17 cellular contexts compared by ENCODE assay signal in genomic region chr15:46681901-46682300, GRCh38.
DNase-seq lines count a peak whose midpoint lies in the region; ATAC-seq and TF ChIP-seq lines count a peak whose summit lies in the region.
"Had no signal": no experiment of that assay in that cellular context is flagged by ENCODE, and none has a peak within 500 bp of the region (broad histone marks: within the 10 kb centered on the region; RNA-seq: fewer than 3 reads in every experiment).

No MANE protein-coding gene starts in this region.

- DNase-seq in SK-N-SH (no peak), colonic mucosa (peak; percentile 35), mesothelial cell of epicardium (ENCODE audit: low spot score in 2 of 2, unreplicated experiment in 2 of 2) (no peak), transverse colon (no peak), HFFc6 (no peak), AML-193 (lab: John Stamatoyannopoulos, UW) (no peak)
- no peak for DNase-seq in activated CD4-positive, alpha-beta T cell treated with anti-CD3 and anti-CD28 coated beads for 1 hour
- DNase-seq: 8988T; Calu3; CD4-positive, alpha-beta T cell; DMS153; DMS79 treated with DMSO at 0.1 percent for 48 hours; GDM1 had no signal

- H3K36me3 Mint-ChIP-seq in mesothelial cell of epicardium (no peaks in the 10 kb centered on the region), HFFc6 (ENCODE audit: low read depth) (no peaks in the 10 kb centered on the region)

- H3K9ac ChIP-seq in SK-N-SH (no peak overlapping the region), colonic mucosa (ENCODE audit: low read depth in 2 of 2, low read length in 2 of 2) (no peak overlapping the region)
- H3K9ac ChIP-seq: BLaER1 treated with 17β-estradiol and CSF1 and Interleukin-3, amounts not matched to agents 10 nM and 100 nM had no signal

- no peak for TF ChIP-seq POLR2A in transverse colon (IDR thresholded peaks at IDR 0.05)

- WGBS in SK-N-SH (ENCODE audit: low lambda C conversion rate), result 41% methylated on average over 1 of the region's 1 CpG
- WGBS in transverse colon (ENCODE audit: low coverage in 1 of 2), 2 donors, result 25 to 36% methylated on average over 1 of the region's 1 CpG

- H3K27ac Mint-ChIP-seq in mesothelial cell of epicardium (peak overlapping the region; percentile 19), HFFc6 (no peak overlapping the region)
- H3K27ac Mint-ChIP-seq: CD4-positive, alpha-beta T cell had no signal

- TF ChIP-seq RAD21 in SK-N-SH (IDR thresholded peaks at IDR 0.05; ENCODE audit: low read length), result no peak

- H4K20me1 ChIP-seq in SK-N-SH (ENCODE audit: insufficient read depth), result no peaks in the 10 kb centered on the region
- H4K20me1 ChIP-seq: BLaER1 treated with 17β-estradiol and CSF1 and Interleukin-3, amounts not matched to agents 10 nM and 100 nM had no signal

- H3K36me3 ChIP-seq in SK-N-SH (replicated peaks in 1 of 2; ENCODE audit: control insufficient read depth in 1 of 2, insufficient read depth in 2 of 2, low read length in 1 of 2) (no peaks in the 10 kb centered on the region), colonic mucosa (no peaks in the 10 kb centered on the region), transverse colon (no peaks in the 10 kb centered on the region)
- H3K36me3 ChIP-seq: BLaER1 treated with 17β-estradiol and CSF1 and Interleukin-3, amounts not matched to agents 10 nM and 100 nM had no signal

- no peaks in the 10 kb centered on the region for H3K27me3 Mint-ChIP-seq in mesothelial cell of epicardium (ENCODE audit: low read depth)
- H3K27me3 Mint-ChIP-seq in HFFc6 (ENCODE audit: insufficient read depth), result no peaks in the 10 kb centered on the region
- H3K27me3 Mint-ChIP-seq: CD4-positive, alpha-beta T cell had no signal

- H2AFZ ChIP-seq in SK-N-SH (ENCODE audit: low read depth), result no peak overlapping the region

- CTCF ChIA-PET in SK-N-SH (lab: Yijun Ruan, JAX), result no interaction called here

- H3K27ac ChIP-seq in SK-N-SH (ENCODE audit: low read depth in 2 of 2, low read length in 1 of 2) (no peak overlapping the region), colonic mucosa (peak overlapping the region; percentile 21), transverse colon (peak overlapping the region; percentile 39 to 69 (median 62))
- H3K27ac ChIP-seq: BLaER1 treated with 17β-estradiol and CSF1 and Interleukin-3, amounts not matched to agents 10 nM and 100 nM; HL-60 had no signal

- no peak for ATAC-seq in SK-N-SH treated with all-trans-retinoic acid at 6 μM for 48 hours
- ATAC-seq: HCT116 had no signal

- H3K9me2 ChIP-seq in SK-N-SH, result no peaks in the 10 kb centered on the region

- H3K9me3 Mint-ChIP-seq in mesothelial cell of epicardium, result no peaks in the 10 kb centered on the region
- H3K9me3 Mint-ChIP-seq in HFFc6, result peaks cover 46% of the 10 kb centered on the region

- H3K4me2 ChIP-seq in SK-N-SH, result no peak overlapping the region
- H3K4me2 ChIP-seq: BLaER1 treated with 17β-estradiol and CSF1 and Interleukin-3, amounts not matched to agents 10 nM and 100 nM had no signal

- H3K4me1 Mint-ChIP-seq in mesothelial cell of epicardium, result peaks cover 24% of the 10 kb centered on the region
- H3K4me1 Mint-ChIP-seq in HFFc6 (ENCODE audit: low read depth), result no peaks in the 10 kb centered on the region

- no peak overlapping the region for H3K4me3 Mint-ChIP-seq in mesothelial cell of epicardium
- H3K4me3 Mint-ChIP-seq in HFFc6, result no peak overlapping the region
- H3K4me3 Mint-ChIP-seq: CD4-positive, alpha-beta T cell had no signal

- H3K4me1 ChIP-seq in SK-N-SH (ENCODE audit: control insufficient read depth in 1 of 2, insufficient read depth in 2 of 2, low read depth in 1 of 2, low read length in 1 of 2), result no peaks in the 10 kb centered on the region
- peaks cover 4% of the 10 kb centered on the region for H3K4me1 ChIP-seq in colonic mucosa
- peaks cover 6 to 39% (median 11%) of the 10 kb centered on the region in 4 donors for H3K4me1 ChIP-seq in transverse colon
- H3K4me1 ChIP-seq: BLaER1 treated with 17β-estradiol and CSF1 and Interleukin-3, amounts not matched to agents 10 nM and 100 nM had no signal

- H3K79me2 ChIP-seq in SK-N-SH (ENCODE audit: insufficient read depth), result no peaks in the 10 kb centered on the region

- H3K4me3 ChIP-seq in SK-N-SH (ENCODE audit: low read depth in 2 of 2, low read length in 1 of 2) (no peak overlapping the region), colonic mucosa (no peak overlapping the region), transverse colon (no peak overlapping the region)
- H3K4me3 ChIP-seq: BLaER1 treated with 17β-estradiol and CSF1 and Interleukin-3, amounts not matched to agents 10 nM and 100 nM had no signal

- in situ Hi-C loops in transverse colon (cut with MboI; ENCODE audit: low pct_ligation_motif_present in 1 of 4, low pct_unique_long_range_greater_than_20kb in 1 of 4, low sequenced_read_pairs in 3 of 4), result no loop called here

- H3K27me3 ChIP-seq in SK-N-SH (ENCODE audit: insufficient read depth) (no peaks in the 10 kb centered on the region), colonic mucosa (no peaks in the 10 kb centered on the region), transverse colon (no peaks in the 10 kb centered on the region)
- H3K27me3 ChIP-seq: BLaER1 treated with 17β-estradiol and CSF1 and Interleukin-3, amounts not matched to agents 10 nM and 100 nM had no signal

- H3K9me3 ChIP-seq in SK-N-SH (no peaks in the 10 kb centered on the region), colonic mucosa (no peaks in the 10 kb centered on the region), transverse colon (no peaks in the 10 kb centered on the region)
- H3K9me3 ChIP-seq: BLaER1 treated with 17β-estradiol and CSF1 and Interleukin-3, amounts not matched to agents 10 nM and 100 nM had no signal

- no peaks in the 10 kb centered on the region for H3F3A ChIP-seq in SK-N-SH (replicated peaks; ENCODE audit: insufficient read depth)

- TF ChIP-seq EP300 in SK-N-SH (IDR thresholded peaks at IDR 0.05; ENCODE audit: borderline replicate concordance in 1 of 2, low read depth in 1 of 2, low read length in 1 of 2), result no peak
- no peak for TF ChIP-seq EP300 in transverse colon (IDR thresholded peaks at IDR 0.05; ENCODE audit: low read depth)

- intact Hi-C loops in colonic mucosa (cut with DNase I) (no loop called here), transverse colon (cut with DNase I; ENCODE audit: low total_unique reads) (no loop called here)

- POLR2A ChIA-PET in SK-N-SH (lab: Yijun Ruan, JAX), result no interaction called here

- TF ChIP-seq CTCF in SK-N-SH (IDR thresholded peaks at IDR 0.05) (no peak), colonic mucosa (IDR thresholded peaks at IDR 0.05) (no peak), mesothelial cell of epicardium (IDR thresholded peaks at IDR 0.05; ENCODE audit: unreplicated experiment) (no peak), transverse colon (IDR thresholded peaks at IDR 0.05) (no peak), HFFc6 (IDR thresholded peaks at IDR 0.05) (no peak)

TF ChIP-seq in SK-N-SH treated with all-trans-retinoic acid at 6 μM for 48 hours, 23 proteins besides CTCF, POLR2A, EP300 and RAD21 (continues in another document):
- TF ChIP-seq CREB5 (CRISPR knock-in tag; IDR thresholded peaks at IDR 0.05; ENCODE audit: low read depth), result 0 out of 2 replicates have a peak, but pooled peaks have one; percentile 36
- no peak for TF ChIP-seq CSRNP3 (CRISPR knock-in tag; IDR thresholded peaks at IDR 0.05)

TF ChIP-seq in SK-N-SH, 30 proteins besides CTCF, POLR2A, EP300 and RAD21 (continues in another document):
- TF ChIP-seq FOSL2 (IDR thresholded peaks at IDR 0.05; ENCODE audit: borderline replicate concordance, low read depth), result no peak
- no peak for TF ChIP-seq ZBTB33 (IDR thresholded peaks at IDR 0.05; ENCODE audit: borderline replicate concordance, low read depth)
- TF ChIP-seq CHD2 (IDR thresholded peaks at IDR 0.05; ENCODE audit: low read length, partially characterized antibody), result no peak
- no peak for TF ChIP-seq ELF1 (IDR thresholded peaks at IDR 0.05)
- TF ChIP-seq SIN3A (IDR thresholded peaks at IDR 0.05; ENCODE audit: borderline replicate concordance, low read depth, low read length), result no peak
- no peak for TF ChIP-seq NRF1 (IDR thresholded peaks at IDR 0.05; ENCODE audit: low read depth, low read length)
- TF ChIP-seq GATA2 (CRISPR knock-in tag; IDR thresholded peaks at IDR 0.05), result no peak

Comparison
In these comparisons a context has a peak if more than half of its experiments do, and no peak if none do; other contexts are left out.
1. H3K27ac ChIP-seq: peak in colonic mucosa (single experiment) and transverse colon (4 of 4); none in SK-N-SH (0 of 2).